ENCODE assay signal across 8 cellular contexts in genomic region chr2:1014802-1015201, GRCh38.
"Had no signal": no experiment of that assay in that cellular context is flagged by ENCODE, and none has a peak within 500 bp of the region (broad histone marks: within the 10 kb centered on the region; RNA-seq: fewer than 3 reads in every experiment).

No MANE protein-coding gene starts in this region.

- H3K4me3 Mint-ChIP-seq: HFFc6, IgD-negative memory B cell had no signal

- H3K36me3 Mint-ChIP-seq: IgD-negative memory B cell had no signal

- H3K27ac Mint-ChIP-seq: HFFc6 had no signal

- H3K4me3 ChIP-seq: HAP-1 had no signal

- ATAC-seq: HCT116, HepG2 had no signal

- H3K36me3 ChIP-seq: HAP-1 had no signal

- DNase-seq: GOT3, HFFc6, KBM-7 had no signal

- H3K27ac ChIP-seq: HL-60 had no signal

- H3K4me1 Mint-ChIP-seq: IgD-negative memory B cell had no signal

- H3K9me3 Mint-ChIP-seq: IgD-negative memory B cell had no signal

- H3K4me1 ChIP-seq: HAP-1 had no signal

- H3K9me3 ChIP-seq: HAP-1 had no signal
